Comparison of ENCODE assay signal across 7 cellular contexts in the genomic region with DNA sequence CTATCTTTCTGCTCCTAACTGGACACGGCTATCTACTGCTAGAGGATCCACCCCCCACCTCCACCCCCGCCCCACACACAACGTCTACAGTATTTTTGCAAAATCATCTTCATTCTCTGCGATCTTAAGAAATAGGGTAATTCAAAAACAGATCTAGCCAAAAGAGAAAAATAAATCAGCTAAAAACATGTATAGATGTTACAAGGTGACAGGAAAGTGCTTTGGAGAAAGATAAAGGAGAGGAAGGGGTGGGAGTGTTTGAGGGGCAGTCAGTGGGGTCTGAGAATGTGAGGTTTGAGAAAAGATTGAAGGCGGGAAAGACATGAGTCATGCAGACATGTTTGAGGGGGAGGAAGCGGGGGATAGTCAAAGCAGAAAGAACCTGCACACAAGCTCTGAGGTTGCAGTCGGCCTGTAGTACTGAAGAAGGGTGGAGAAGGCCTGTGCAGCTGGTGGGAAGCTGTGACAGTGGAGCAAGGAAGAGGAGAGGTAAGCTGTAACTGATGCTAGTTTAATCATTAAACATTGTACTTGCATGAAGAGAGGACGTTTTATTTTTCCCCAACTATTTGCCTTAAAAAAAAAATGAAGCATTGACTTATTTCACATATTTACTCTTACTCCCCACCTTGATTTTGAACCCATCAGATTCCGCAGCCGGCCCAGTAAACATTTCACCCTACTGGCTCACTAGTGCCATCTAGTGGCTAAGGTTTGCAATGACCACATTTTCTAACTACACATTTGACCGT.
DNase-seq lines count a peak whose midpoint lies in the region; ATAC-seq and TF ChIP-seq lines count a peak whose summit lies in the region.

No MANE protein-coding gene starts in this region.

- H3K27ac Mint-ChIP-seq in activated naive CD8-positive, alpha-beta T cell treated with anti-CD3 and anti-CD28 coated beads, Interleukin-2, amount 10 ng/mL, durations not matched to agents 7 days and 5 days: no peak overlapping the region

- intact Hi-C loops in left ventricle myocardium superior (cut with micrococcal nuclease) (no loop called here), gastrocnemius medialis (cut with DNase I; ENCODE audit: low total_unique reads) (loop anchor here (10.0 kb wide), 1 partner anchor 333 kb away; a partner anchor contains a TSS)

- H3K9me3 Mint-ChIP-seq in activated naive CD8-positive, alpha-beta T cell treated with anti-CD3 and anti-CD28 coated beads, Interleukin-2, amount 10 ng/mL, durations not matched to agents 7 days and 5 days: no peaks in the 10 kb centered on the region

- H3K36me3 ChIP-seq in gastrocnemius medialis: no peaks in the 10 kb centered on the region

- peak; percentile 58 for DNase-seq in GM10266 (ENCODE audit: extremely low spot score)
- peak; percentile 40 for DNase-seq in Jurkat, Clone E6-1 (ENCODE audit: low read depth, low spot score)
- peak; percentile 9 for DNase-seq in SIG-M5 (lab: John Stamatoyannopoulos, UW)
- DNase-seq in activated naive CD8-positive, alpha-beta T cell treated with anti-CD3 and anti-CD28 coated beads, Interleukin-2, amount 10 ng/mL, durations not matched to agents 7 days and 5 days: peak; percentile 38
- peak; percentile 55 for DNase-seq in left ventricle myocardium superior
- peak; percentile 12 to 17 for DNase-seq in gastrocnemius medialis

- TF ChIP-seq CTCF in GM10266 (IDR thresholded peaks at IDR 0.05; ENCODE audit: control insufficient read depth, insufficient read depth, low read depth, missing control alignments) (peak; percentile 90), gastrocnemius medialis (IDR thresholded peaks at IDR 0.05 in 4 of 5, conservative IDR thresholded peaks at IDR 0.05 in 1 of 5) (peak; percentile 31 to 80 (median 62))

- TF ChIP-seq POLR2A in gastrocnemius medialis (IDR thresholded peaks at IDR 0.05): no peak

- no peaks in the 10 kb centered on the region for H3K36me3 Mint-ChIP-seq in activated naive CD8-positive, alpha-beta T cell treated with anti-CD3 and anti-CD28 coated beads, Interleukin-2, amount 10 ng/mL, durations not matched to agents 7 days and 5 days

- no peak overlapping the region for H3K4me3 Mint-ChIP-seq in activated naive CD8-positive, alpha-beta T cell treated with anti-CD3 and anti-CD28 coated beads, Interleukin-2, amount 10 ng/mL, durations not matched to agents 7 days and 5 days

- no peaks in the 10 kb centered on the region for H3K4me1 ChIP-seq in gastrocnemius medialis

- POLR2A ChIA-PET in activated naive CD8-positive, alpha-beta T cell treated with anti-CD3 and anti-CD28 coated beads, Interleukin-2, amount 10 ng/mL, durations not matched to agents 7 days and 5 days (lab: Charles Lee): no interaction called here

- H3K27ac ChIP-seq in gastrocnemius medialis: no peak overlapping the region

- in situ Hi-C loops in gastrocnemius medialis (cut with MboI; ENCODE audit: low sequenced_read_pairs in 4 of 4): loop anchor here in 2 of 4 donors (25.0 kb wide), 1 partner anchor 330 kb away; a partner anchor contains a TSS

- no peaks in the 10 kb centered on the region for H3K9me3 ChIP-seq in gastrocnemius medialis

- peak; percentile 82 for ATAC-seq in GM21717 (IDR thresholded peaks at IDR 0.05; ENCODE audit: unreplicated experiment)
- ATAC-seq in activated naive CD8-positive, alpha-beta T cell treated with anti-CD3 and anti-CD28 coated beads, Interleukin-2, amount 10 ng/mL, durations not matched to agents 7 days and 5 days (ENCODE audit: low read depth): peak; percentile 60
- ATAC-seq in left ventricle myocardium superior: peak; percentile 65
- ATAC-seq in gastrocnemius medialis: peak in 1 of 2 donors; percentile 49

- no peak overlapping the region for H3K4me3 ChIP-seq in Jurkat, Clone E6-1 (ENCODE audit: low read length)
- no peak overlapping the region for H3K4me3 ChIP-seq in gastrocnemius medialis

- H3K27me3 ChIP-seq in gastrocnemius medialis: no peaks in the 10 kb centered on the region

- H3K27me3 Mint-ChIP-seq in activated naive CD8-positive, alpha-beta T cell treated with anti-CD3 and anti-CD28 coated beads, Interleukin-2, amount 10 ng/mL, durations not matched to agents 7 days and 5 days: peaks cover 8% of the 10 kb centered on the region

- no peaks in the 10 kb centered on the region for H3K4me1 Mint-ChIP-seq in activated naive CD8-positive, alpha-beta T cell treated with anti-CD3 and anti-CD28 coated beads, Interleukin-2, amount 10 ng/mL, durations not matched to agents 7 days and 5 days
